In genomic region chr20:37350655-37351574, GRCh38 we compare ENCODE assay signal across 17 cellular contexts. TPM values are rescaled to one million over a fixed set of nuclear protein-coding genes. Genes with fewer than 3 reads are reported as not detected.
DNase-seq lines count a peak whose midpoint lies in the region; ATAC-seq and TF ChIP-seq lines count a peak whose summit lies in the region.
"Had no signal": no experiment of that assay in that cellular context is flagged by ENCODE, and none has a peak within 500 bp of the region (broad histone marks: within the 10 kb centered on the region; RNA-seq: fewer than 3 reads in every experiment).

No MANE protein-coding gene starts in this region.

- H3K36me3 ChIP-seq in BLaER1 treated with 17β-estradiol and CSF1 and Interleukin-3, amounts not matched to agents 10 nM and 100 nM = peaks cover 10 to 49% (median 35%) of the 10 kb centered on the region in 11 experiments; a peak in 20 of 22 replicates
- peaks cover 86% of the 10 kb centered on the region for H3K36me3 ChIP-seq in OCI-LY3 (replicated peaks; ENCODE audit: low read depth, low read length)
- peaks cover 84 to 86% of the 10 kb centered on the region in 2 experiments for H3K36me3 ChIP-seq in trophoblast cell (ENCODE audit: control insufficient read depth in 1 of 2, insufficient read depth in 2 of 2, low read length in 2 of 2)
- H3K36me3 ChIP-seq: breast epithelium had no signal

- H3K9me3 Mint-ChIP-seq in dendritic cell treated with granulocyte-macrophage colony-stimulating factor and Interleukin-4, amounts not matched to agents 40 ng/mL and 50 ng/mL, for 4 days = no peaks in the 10 kb centered on the region
- no peaks in the 10 kb centered on the region for H3K9me3 Mint-ChIP-seq in activated CD4-positive, alpha-beta memory T cell treated with anti-CD3 and anti-CD28 coated beads for 36 hours
- H3K9me3 Mint-ChIP-seq: activated naive CD8-positive, alpha-beta T cell treated with anti-CD3 and anti-CD28 coated beads for 36 hours had no signal

- no peak for DNase-seq in trophoblast cell
- DNase-seq in GDM1 (lab: John Stamatoyannopoulos, UW) = no peak
- no peak for DNase-seq in stimulated activated CD4-positive, alpha-beta T cell treated with anti-CD3 and anti-CD28 coated beads, Interleukin-2, amount 100 ng/mL, for 48 hours
- DNase-seq in activated CD4-positive, alpha-beta memory T cell treated with anti-CD3 and anti-CD28 coated beads for 36 hours = no peak
- DNase-seq: activated CD8-positive, alpha-beta memory T cell treated with anti-CD3 and anti-CD28 coated beads for 24 hours; activated naive CD8-positive, alpha-beta T cell treated with anti-CD3 and anti-CD28 coated beads for 36 hours; NCI-H1092 treated with DMSO at 0.1 percent for 48 hours; NCI-H774; PC-3; T-helper 2 cell had no signal

- H3K9ac ChIP-seq in BLaER1 treated with 17β-estradiol and CSF1 and Interleukin-3, amounts not matched to agents 10 nM and 100 nM = peak overlapping the region in 6 of 11 experiments; percentile 45 to 81 (median 54); a peak in 7 of 22 replicates
- H3K9ac ChIP-seq in OCI-LY3 (ENCODE audit: low read length) (peak overlapping the region; percentile 31), trophoblast cell (ENCODE audit: low read length) (no peak overlapping the region)

- H3K4me2 ChIP-seq in BLaER1 treated with 17β-estradiol and CSF1 and Interleukin-3, amounts not matched to agents 10 nM and 100 nM = peak overlapping the region in 10 of 11 experiments; percentile 33 to 99 (median 96); a peak in 18 of 22 replicates
- H3K4me2 ChIP-seq in OCI-LY3 (ENCODE audit: low read length) (peak overlapping the region; percentile 98), trophoblast cell (ENCODE audit: low read length) (no peak overlapping the region)

- H4K8ac ChIP-seq in trophoblast cell (ENCODE audit: low read depth, low read length) = no peak overlapping the region

- H3K79me1 ChIP-seq in trophoblast cell (ENCODE audit: low read length) = peaks cover 34% of the 10 kb centered on the region

- POLR2A ChIA-PET in activated CD4-positive, alpha-beta memory T cell treated with anti-CD3 and anti-CD28 coated beads for 36 hours (lab: Charles Lee) = no interaction called here

- H3K4me3 ChIP-seq in BLaER1 treated with 17β-estradiol and CSF1 and Interleukin-3, amounts not matched to agents 10 nM and 100 nM = peak overlapping the region in 2 of 10 experiments; percentile 23 to 73; a peak in 1 of 20 replicates
- H3K4me3 ChIP-seq in OCI-LY3 (ENCODE audit: low read length) = peak overlapping the region; percentile 38
- no peak overlapping the region for H3K4me3 ChIP-seq in trophoblast cell (ENCODE audit: low read depth, low read length)
- H3K4me3 ChIP-seq: breast epithelium, SJSA1 had no signal

- H3K4me1 ChIP-seq in BLaER1 treated with 17β-estradiol and CSF1 and Interleukin-3, amounts not matched to agents 10 nM and 100 nM = peaks cover 68 to 93% (median 92%) of the 10 kb centered on the region in 10 experiments
- H3K4me1 ChIP-seq in OCI-LY3 (ENCODE audit: low read length) (peaks cover 46% of the 10 kb centered on the region), trophoblast cell (ENCODE audit: control insufficient read depth in 1 of 2, insufficient read depth in 2 of 2, low read length in 2 of 2) (peaks cover 57 to 68% of the 10 kb centered on the region in 2 experiments)

- peak overlapping the region in 10 of 11 experiments; percentile 5 to 79 (median 68); a peak in 14 of 22 replicates for H3K27ac ChIP-seq in BLaER1 treated with 17β-estradiol and CSF1 and Interleukin-3, amounts not matched to agents 10 nM and 100 nM
- H3K27ac ChIP-seq in OCI-LY3 (ENCODE audit: low read length) (peak overlapping the region; percentile 86), trophoblast cell (ENCODE audit: low read depth, low read length) (no peak overlapping the region)
- H3K27ac ChIP-seq: breast epithelium, SJSA1 had no signal

- peak overlapping the region; percentile 98 for H3K4ac ChIP-seq in trophoblast cell (ENCODE audit: low read depth, low read length)

- H3K23ac ChIP-seq in trophoblast cell (ENCODE audit: low read length) = no peak overlapping the region

- no peaks in the 10 kb centered on the region for H3K27me3 ChIP-seq in BLaER1 treated with 17β-estradiol and CSF1 and Interleukin-3, amounts not matched to agents 10 nM and 100 nM
- H3K27me3 ChIP-seq in OCI-LY3 (ENCODE audit: low read depth, low read length) (no peaks in the 10 kb centered on the region), trophoblast cell (ENCODE audit: insufficient read depth, low read length) (no peaks in the 10 kb centered on the region)
- H3K27me3 ChIP-seq: breast epithelium, SJSA1 had no signal

- no peak overlapping the region for H2BK120ac ChIP-seq in trophoblast cell (ENCODE audit: insufficient read depth, low read length, poor library complexity)

- no peaks in the 10 kb centered on the region for H3K27me3 Mint-ChIP-seq in dendritic cell treated with granulocyte-macrophage colony-stimulating factor and Interleukin-4, amounts not matched to agents 40 ng/mL and 50 ng/mL, for 4 days
- H3K27me3 Mint-ChIP-seq in activated CD4-positive, alpha-beta memory T cell treated with anti-CD3 and anti-CD28 coated beads for 36 hours = no peaks in the 10 kb centered on the region
- H3K27me3 Mint-ChIP-seq: activated naive CD8-positive, alpha-beta T cell treated with anti-CD3 and anti-CD28 coated beads for 36 hours had no signal

- intact Hi-C loops in dendritic cell treated with granulocyte-macrophage colony-stimulating factor and Interleukin-4, amounts not matched to agents 40 ng/mL and 50 ng/mL, for 4 days (cut with micrococcal nuclease) = no loop called here
- intact Hi-C loops in activated CD4-positive, alpha-beta memory T cell treated with anti-CD3 and anti-CD28 coated beads for 36 hours (cut with micrococcal nuclease) = no loop called here

- no peak overlapping the region for H3K14ac ChIP-seq in trophoblast cell (ENCODE audit: low read length)

- no CpG with 5 or more reads among the region's 7 CpGs for WGBS in trophoblast cell (ENCODE audit: extremely low coverage, insufficient coverage, insufficient read length)

- H2AFZ ChIP-seq in OCI-LY3 (ENCODE audit: low read depth, low read length) (no peak overlapping the region), trophoblast cell (ENCODE audit: insufficient read depth, low read length, poor library complexity) (no peak overlapping the region)

- no peaks in the 10 kb centered on the region for H3K9me3 ChIP-seq in BLaER1 treated with 17β-estradiol and CSF1 and Interleukin-3, amounts not matched to agents 10 nM and 100 nM (replicated peaks in 1 of 11)
- H3K9me3 ChIP-seq in OCI-LY3 (ENCODE audit: insufficient read depth, low read length) = no peaks in the 10 kb centered on the region
- no peaks in the 10 kb centered on the region for H3K9me3 ChIP-seq in trophoblast cell (ENCODE audit: insufficient read depth, low read depth, low read length)
- H3K9me3 ChIP-seq: breast epithelium, SJSA1 had no signal

- no peak overlapping the region for H4K91ac ChIP-seq in trophoblast cell (ENCODE audit: low read depth, low read length)

- ATAC-seq in GM21717 (IDR thresholded peaks at IDR 0.05; ENCODE audit: unreplicated experiment) = no peak
- ATAC-seq: left colon, PC-3 had no signal

- no peak overlapping the region for H2BK5ac ChIP-seq in trophoblast cell (ENCODE audit: low read depth, low read length, poor library complexity)

- CTCF ChIA-PET in activated CD4-positive, alpha-beta memory T cell treated with anti-CD3 and anti-CD28 coated beads for 36 hours (lab: Charles Lee) = interaction anchor here (2.3 kb wide), 1 partner anchor 34 kb away, joined by 13 read pairs; no protein-coding TSS in a partner anchor

- peaks cover 93% of the 10 kb centered on the region for H3K4me1 Mint-ChIP-seq in dendritic cell treated with granulocyte-macrophage colony-stimulating factor and Interleukin-4, amounts not matched to agents 40 ng/mL and 50 ng/mL, for 4 days (ENCODE audit: low read depth)
- H3K4me1 Mint-ChIP-seq in activated CD4-positive, alpha-beta memory T cell treated with anti-CD3 and anti-CD28 coated beads for 36 hours (ENCODE audit: low read depth) = peaks cover 10% of the 10 kb centered on the region

- no peak overlapping the region for H2BK12ac ChIP-seq in trophoblast cell (ENCODE audit: low read length)

- H3K27ac Mint-ChIP-seq in dendritic cell treated with granulocyte-macrophage colony-stimulating factor and Interleukin-4, amounts not matched to agents 40 ng/mL and 50 ng/mL, for 4 days = peak overlapping the region; percentile 91
- H3K27ac Mint-ChIP-seq in activated CD4-positive, alpha-beta memory T cell treated with anti-CD3 and anti-CD28 coated beads for 36 hours = no peak overlapping the region
- H3K27ac Mint-ChIP-seq: activated naive CD8-positive, alpha-beta T cell treated with anti-CD3 and anti-CD28 coated beads for 36 hours had no signal

- H3K79me2 ChIP-seq in OCI-LY3 (ENCODE audit: low read length) = peaks cover 100% of the 10 kb centered on the region
- peaks cover 94% of the 10 kb centered on the region for H3K79me2 ChIP-seq in trophoblast cell (ENCODE audit: control insufficient read depth, insufficient read depth, low read length, poor library complexity)

- H4K20me1 ChIP-seq in BLaER1 treated with 17β-estradiol and CSF1 and Interleukin-3, amounts not matched to agents 10 nM and 100 nM = peaks cover 40 to 92% (median 75%) of the 10 kb centered on the region in 11 experiments
- peaks cover 90% of the 10 kb centered on the region for H4K20me1 ChIP-seq in OCI-LY3 (ENCODE audit: insufficient read depth, low read length)

- H2AK5ac ChIP-seq in trophoblast cell (ENCODE audit: low read length) = no peak overlapping the region

- peaks cover 70% of the 10 kb centered on the region for H3K36me3 Mint-ChIP-seq in dendritic cell treated with granulocyte-macrophage colony-stimulating factor and Interleukin-4, amounts not matched to agents 40 ng/mL and 50 ng/mL, for 4 days (ENCODE audit: low read depth)
- H3K36me3 Mint-ChIP-seq in activated CD4-positive, alpha-beta memory T cell treated with anti-CD3 and anti-CD28 coated beads for 36 hours = no peaks in the 10 kb centered on the region
- H3K36me3 Mint-ChIP-seq: activated naive CD8-positive, alpha-beta T cell treated with anti-CD3 and anti-CD28 coated beads for 36 hours had no signal

- no peak overlapping the region for H3K4me3 Mint-ChIP-seq in dendritic cell treated with granulocyte-macrophage colony-stimulating factor and Interleukin-4, amounts not matched to agents 40 ng/mL and 50 ng/mL, for 4 days
- H3K4me3 Mint-ChIP-seq in activated CD4-positive, alpha-beta memory T cell treated with anti-CD3 and anti-CD28 coated beads for 36 hours = no peak overlapping the region
- H3K4me3 Mint-ChIP-seq: activated naive CD8-positive, alpha-beta T cell treated with anti-CD3 and anti-CD28 coated beads for 36 hours had no signal

- TF ChIP-seq CTCF in OCI-LY3 (IDR thresholded peaks at IDR 0.05; ENCODE audit: low read depth, low read length) = no peak

- no peak overlapping the region for H4K12ac ChIP-seq in trophoblast cell (ENCODE audit: low read depth, low read length)

- no peak overlapping the region for H3K18ac ChIP-seq in trophoblast cell (ENCODE audit: low read length)

RNA-seq across cellular contexts. Expression of gene SRC, which starts 5.0 kb away (rescaled TPM):
- 188 and 198 TPM in 2 replicates for polyA plus RNA-seq in trophoblast cell (2013)
- 1 to 10 TPM; 5.3 to 6.1 TPM for total RNA-seq in activated CD4-positive, alpha-beta memory T cell treated with anti-CD3 and anti-CD28 coated beads for 36 hours
